Comparison of ENCODE assay signal across 8 cellular contexts in genomic region chr6:56314683-56315523, GRCh38.
DNase-seq lines count a peak whose midpoint lies in the region; ATAC-seq and TF ChIP-seq lines count a peak whose summit lies in the region.

No MANE protein-coding gene starts in this region.

- H3K36me3 Mint-ChIP-seq in neural crest cell (ENCODE audit: low read depth), result no peaks in the 10 kb centered on the region

- intact Hi-C loops in posterior vena cava (cut with DNase I), result no loop called here

- H3K27ac Mint-ChIP-seq in neural crest cell (ENCODE audit: unreplicated experiment), result no peak overlapping the region

- H3K4me1 Mint-ChIP-seq in neural crest cell, result no peaks in the 10 kb centered on the region

- no peaks in the 10 kb centered on the region for H3K9me3 Mint-ChIP-seq in neural crest cell

- peak; percentile 14 for DNase-seq in NCI-H1436 (lab: John Stamatoyannopoulos, UW)
- no peak for DNase-seq in NCI-H1436 treated with DMSO at 0.1 percent for 48 hours (lab: John Stamatoyannopoulos, UW)
- peak; percentile 33 for DNase-seq in NCI-H460 (ENCODE audit: extremely low read depth, low read depth)
- DNase-seq in cerebellum (ENCODE audit: low spot score), result peak; percentile 8
- DNase-seq in neural crest cell (ENCODE audit: low read depth, low spot score), result peak; percentile 45
- DNase-seq in posterior vena cava (ENCODE audit: low spot score), result no peak
- no peak for DNase-seq in T-helper 1 cell

- peak; percentile 85 for TF ChIP-seq CTCF in neural crest cell (conservative IDR thresholded peaks at IDR 0.05)

- H3K4me3 Mint-ChIP-seq in neural crest cell, result no peak overlapping the region

- peak; percentile 70 for ATAC-seq in GM21786 (IDR thresholded peaks at IDR 0.05; ENCODE audit: unreplicated experiment)

- H3K27me3 Mint-ChIP-seq in neural crest cell (ENCODE audit: low read depth), result peaks cover 11% of the 10 kb centered on the region

Comparison
In these comparisons a context has a peak if more than half of its experiments do, and no peak if none do; other contexts are left out.
1. DNase-seq: peak in NCI-H1436 (single experiment), NCI-H460 (single experiment), cerebellum (single experiment) and neural crest cell (single experiment); none in NCI-H1436 treated with DMSO at 0.1 percent for 48 hours (single experiment), posterior vena cava (single experiment) and T-helper 1 cell (0 of 5).